10 cellular contexts compared by ENCODE assay signal in the genomic region with DNA sequence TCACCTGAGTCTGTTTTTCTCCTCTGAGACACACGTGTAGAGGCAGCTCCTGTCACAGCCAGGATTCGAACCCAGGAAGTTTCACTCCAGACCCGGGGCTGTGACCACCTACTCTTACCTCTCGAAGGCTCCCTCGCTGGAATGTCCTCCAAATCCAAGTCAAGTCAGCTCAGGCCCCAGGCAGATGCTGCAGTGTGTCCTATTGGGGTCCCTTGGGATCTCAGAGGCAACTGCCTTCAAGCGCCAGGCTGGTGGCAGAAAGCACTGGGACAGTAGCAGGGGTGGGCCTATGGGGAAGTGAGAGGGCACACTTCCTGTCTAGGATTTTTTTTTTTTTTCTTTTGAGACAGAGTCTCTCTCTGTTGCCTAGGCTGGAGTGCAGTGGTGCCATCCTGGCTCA. TPM values are rescaled to one million over a fixed set of nuclear protein-coding genes. Genes with fewer than 3 reads are reported as not detected.
DNase-seq lines count a peak whose midpoint lies in the region; ATAC-seq and TF ChIP-seq lines count a peak whose summit lies in the region.
"Had no signal": no experiment of that assay in that cellular context is flagged by ENCODE, and none has a peak within 500 bp of the region (broad histone marks: within the 10 kb centered on the region; RNA-seq: fewer than 3 reads in every experiment).

No MANE protein-coding gene starts in this region.

- H3F3A ChIP-seq in smooth muscle cell (ENCODE audit: low read depth), result peaks cover 11% of the 10 kb centered on the region

- H3K4me3 ChIP-seq in coronary artery (peak overlapping the region; percentile 95), smooth muscle cell (no peak overlapping the region)

- no peak for ATAC-seq in GM18858 (IDR thresholded peaks at IDR 0.05; ENCODE audit: unreplicated experiment)

- peaks cover 4% of the 10 kb centered on the region for H3K4me1 ChIP-seq in smooth muscle cell (ENCODE audit: low read depth)

- no peaks in the 10 kb centered on the region for H3K36me3 ChIP-seq in smooth muscle cell (ENCODE audit: low read depth)

- H3K4me2 ChIP-seq in smooth muscle cell, result peak overlapping the region; percentile 68

- no peak overlapping the region for H3K9ac ChIP-seq in smooth muscle cell (ENCODE audit: low read depth)

- peak overlapping the region; percentile 61 to 91 for H3K27ac ChIP-seq in coronary artery
- no peak overlapping the region for H3K27ac ChIP-seq in smooth muscle cell (ENCODE audit: low read depth)

- H3K79me2 ChIP-seq in smooth muscle cell (ENCODE audit: low read depth), result no peaks in the 10 kb centered on the region

- DNase-seq in NCI-H524 (lab: John Stamatoyannopoulos, UW) (peak; percentile 54 to 75), NCI-H524 treated with DMSO at 0.1 percent for 48 hours (lab: John Stamatoyannopoulos, UW) (no peak), NAMALWA (ENCODE audit: low spot score) (peak; percentile 80), coronary artery (ENCODE audit: low spot score) (no peak), smooth muscle cell (lab: John Stamatoyannopoulos, UW; ENCODE audit: unreplicated experiment) (no peak), NCI-H446 treated with DMSO at 0.1 percent for 48 hours (lab: John Stamatoyannopoulos, UW) (no peak)
- no peak for DNase-seq in activated CD4-positive, alpha-beta T cell treated with anti-CD3 and anti-CD28 coated beads, Interleukin-2, amount 50 U/mL, for 48 hours

- TF ChIP-seq CTCF in coronary artery (IDR thresholded peaks at IDR 0.05), result no peak
- no peak for TF ChIP-seq CTCF in smooth muscle cell (IDR thresholded peaks at IDR 0.05; ENCODE audit: borderline replicate concordance, insufficient read depth, poor library complexity, severe bottlenecking)

- H4K20me1 ChIP-seq in smooth muscle cell (ENCODE audit: low read depth), result no peaks in the 10 kb centered on the region

- no peak overlapping the region for H2AFZ ChIP-seq in smooth muscle cell (ENCODE audit: low read depth)

- H3K27me3 ChIP-seq in smooth muscle cell (ENCODE audit: low read depth), result no peaks in the 10 kb centered on the region
- H3K27me3 ChIP-seq: SJSA1 had no signal

- 90% methylated on average over 6 of the region's 6 CpGs for WGBS in smooth muscle cell (ENCODE audit: low lambda C conversion rate)

- H3K9me3 ChIP-seq in smooth muscle cell (replicated peaks; ENCODE audit: low read depth), result no peaks in the 10 kb centered on the region
- H3K9me3 ChIP-seq: HAP-1, SJSA1 had no signal

RNA-seq across cellular contexts. Expression of a gene that starts 0.8 kb away (rescaled TPM):
- 5.3 and 22.5 TPM in 2 replicates for total RNA-seq in smooth muscle cell
- 12.1 and 13.6 TPM in 2 replicates for polyA plus RNA-seq in smooth muscle cell

RNA-seq across cellular contexts. Expression of a gene that starts 13.0 kb away (rescaled TPM):
- 1.1 and 9.2 TPM in 2 replicates for total RNA-seq in smooth muscle cell
- 2.7 and 9.7 TPM in 2 replicates for polyA plus RNA-seq in smooth muscle cell

RNA-seq across cellular contexts. Expression of a gene that starts 18.2 kb away (rescaled TPM):
- total RNA-seq in smooth muscle cell, result 34.3 and 36.4 TPM in 2 replicates
- polyA plus RNA-seq in smooth muscle cell, result 48.8 and 65.8 TPM in 2 replicates

RNA-seq across cellular contexts. Expression of a gene that starts 20.1 kb away (rescaled TPM):
- total RNA-seq in smooth muscle cell, result 23.6 and 26.0 TPM in 2 replicates
- 68.5 and 72.8 TPM in 2 replicates for polyA plus RNA-seq in smooth muscle cell

RNA-seq across cellular contexts. Expression of a gene that starts 40.1 kb away (rescaled TPM):
- 22.2 and 52.4 TPM in 2 replicates for total RNA-seq in smooth muscle cell
- polyA plus RNA-seq in smooth muscle cell, result 97.8 and 115 TPM in 2 replicates

Comparison
In these comparisons a context has a peak if more than half of its experiments do, and no peak if none do; other contexts are left out.
1. DNase-seq: peak in NCI-H524 (2 of 2) and NAMALWA (single experiment); none in NCI-H524 treated with DMSO at 0.1 percent for 48 hours (single experiment), coronary artery (single experiment), smooth muscle cell (single experiment), NCI-H446 treated with DMSO at 0.1 percent for 48 hours (single experiment) and activated CD4-positive, alpha-beta T cell treated with anti-CD3 and anti-CD28 coated beads, Interleukin-2, amount 50 U/mL, for 48 hours (0 of 2).